ENCODE assay signal across 31 cellular contexts in genomic region chr4:5622596-5622995, GRCh38.
"Had no signal": no experiment of that assay in that cellular context is flagged by ENCODE, and none has a peak within 500 bp of the region (broad histone marks: within the 10 kb centered on the region; RNA-seq: fewer than 3 reads in every experiment).

No MANE protein-coding gene starts in this region.

- FAIRE-seq: astrocyte, bronchial epithelial cell had no signal

- H3K4me3 ChIP-seq: adrenal gland, ascending aorta, body of pancreas, breast epithelium, cardiac muscle cell had no signal

- H3K27me3 ChIP-seq: adrenal gland, ascending aorta, body of pancreas, brain microvascular endothelial cell, breast epithelium, cardiac muscle cell had no signal

- H3K9me3 ChIP-seq: adrenal gland, ascending aorta, body of pancreas, breast epithelium had no signal

- H3K4me1 ChIP-seq: adrenal gland, ascending aorta, body of pancreas, breast epithelium had no signal

- H3K36me3 ChIP-seq: adrenal gland, cardiac muscle cell had no signal

- DNase-seq: activated effector memory CD4-positive, alpha-beta T cell treated with anti-CD3 and anti-CD28 coated beads, Interleukin-2, amount 50 U/mL, for 16 hours; activated effector memory CD4-positive, alpha-beta T cell treated with Interleukin-2 at 50 U/mL for 16 hours; activated gamma-delta T cell; activated gamma-delta T cell treated with Interleukin-2 at 50 U/mL for 16 hours; activated naive CD4-positive, alpha-beta T cell; activated naive CD4-positive, alpha-beta T cell treated with anti-CD3 and anti-CD28 coated beads for 36 hours; activated naive CD4-positive, alpha-beta T cell treated with anti-CD3 and anti-CD28 coated beads, Interleukin-2, amount 10 ng/mL, durations not matched to agents 7 days and 5 days; activated naive CD4-positive, alpha-beta T cell treated with anti-CD3 and anti-CD28 coated beads, Interleukin-2, amount 50 U/mL, for 16 hours; activated naive CD4-positive, alpha-beta T cell treated with Interleukin-2 at 50 U/mL for 16 hours; activated naive CD8-positive, alpha-beta T cell treated with anti-CD3 and anti-CD28 coated beads for 36 hours; activated naive CD8-positive, alpha-beta T cell treated with anti-CD3 and anti-CD28 coated beads, Interleukin-2, amount 10 ng/mL, durations not matched to agents 7 days and 5 days; activated naive CD8-positive, alpha-beta T cell treated with anti-CD3 and anti-CD28 coated beads, Interleukin-2, amount 50 U/mL, for 24 hours; activated T-cell treated with anti-CD3 and anti-CD28 coated beads for 4 hours; activated T-cell treated with anti-CD3 and anti-CD28 coated beads, Interleukin-2, amount 50 U/mL, for 1 hour; activated T-cell treated with anti-CD3 and anti-CD28 coated beads, Interleukin-2, amount 50 U/mL, for 24 hours; activated T-cell treated with anti-CD3 and anti-CD28 coated beads, Interleukin-2, amount 50 U/mL, for 4 hours; activated T-cell treated with anti-CD3 and anti-CD28 coated beads, Interleukin-2, amount 50 U/mL, for 48 hours; activated T-cell treated with anti-CD3 and anti-CD28 coated beads, Interleukin-2, amount 50 U/mL, for 72 hours; adrenal gland; amygdala; anterior cingulate cortex; aorta; body of pancreas; brain microvascular endothelial cell; caudate nucleus; cerebellar nuclear complex had no signal

- H3K27ac ChIP-seq: adrenal gland, ascending aorta, body of pancreas, brain microvascular endothelial cell, breast epithelium, cardiac muscle cell had no signal
